In genomic region chr6:40815731-40816130, GRCh38 we compare ENCODE assay signal across 27 cellular contexts.
"Had no signal": no experiment of that assay in that cellular context is flagged by ENCODE, and none has a peak within 500 bp of the region (broad histone marks: within the 10 kb centered on the region; RNA-seq: fewer than 3 reads in every experiment).

No MANE protein-coding gene starts in this region.

- H3K36me3 Mint-ChIP-seq: naive B cell; naive thymus-derived CD8-positive, alpha-beta T cell; natural killer cell treated with Interleukin-12 subunit alpha and Interleukin-12 subunit beta and Interleukin-15 and Interleukin-18, amount 100 ng/mL, for 72 hours; stimulated activated memory B cell treated with anti-CD40 and anti-IgM and Interleukin-4, amounts not matched to agents 10 μg/mL and 1 μg/mL and 100 μg/mL, for 72 hours; type B pancreatic cell had no signal

- H3K27me3 ChIP-seq: pancreas, right lobe of liver, sigmoid colon, testis, tibial artery, transverse colon, upper lobe of right lung, uterus had no signal

- DNase-seq: naive B cell; naive thymus-derived CD8-positive, alpha-beta T cell; nephron progenitor cell; occipital lobe; pancreas; right lobe of liver; sigmoid colon; small intestine; stimulated activated CD4-positive, alpha-beta T cell treated with anti-CD3 and anti-CD28 coated beads, Interleukin-1b, Interleukin-23, amount 100 ng/mL, for 48 hours; stimulated activated CD4-positive, alpha-beta T cell treated with anti-CD3 and anti-CD28 coated beads, Interleukin-4, amount 100 ng/mL, for 1 hour; stimulated activated CD4-positive, alpha-beta T cell treated with anti-CD3 and anti-CD28 coated beads, Interleukin-4, amount 100 ng/mL, for 4 hours; stimulated activated CD8-positive, alpha-beta memory T cell treated with anti-CD3 and anti-CD28 coated beads, Interleukin-4, amount 100 ng/mL, for 48 hours; stimulated activated naive CD4-positive, alpha-beta T cell; stimulated activated naive CD8-positive, alpha-beta T cell treated with anti-CD3 and anti-CD28 coated beads, Interleukin-15, amount 100 ng/mL, for 72 hours; stimulated activated naive CD8-positive, alpha-beta T cell treated with anti-CD3 and anti-CD28 coated beads, Interleukin-15, Interleukin-2, amounts not matched to agents 100 U/mL and 50 U/mL, for 24 hours; substantia nigra; tibial artery; transverse colon; upper lobe of right lung; uterus had no signal

- ATAC-seq: naive thymus-derived CD8-positive, alpha-beta T cell; natural killer cell treated with Interleukin-12 subunit alpha and Interleukin-12 subunit beta and Interleukin-15 and Interleukin-18, amount 100 ng/mL, for 72 hours; pancreas; right lobe of liver; stimulated activated memory B cell treated with anti-CD40 and anti-IgM and Interleukin-4, amounts not matched to agents 10 μg/mL and 1 μg/mL and 100 μg/mL, for 72 hours; stimulated activated naive CD8-positive, alpha-beta T cell treated with anti-CD3 and anti-CD28 coated beads, Interleukin-15, amount 100 ng/mL, for 72 hours; stimulated activated naive CD8-positive, alpha-beta T cell treated with anti-CD3 and anti-CD28 coated beads, Interleukin-15, Interleukin-2, amounts not matched to agents 100 U/mL and 50 U/mL, for 24 hours; upper lobe of right lung had no signal

- H3K4me3 Mint-ChIP-seq: naive B cell; naive thymus-derived CD8-positive, alpha-beta T cell; natural killer cell treated with Interleukin-12 subunit alpha and Interleukin-12 subunit beta and Interleukin-15 and Interleukin-18, amount 100 ng/mL, for 72 hours; nephron progenitor cell; neural crest cell; stimulated activated memory B cell treated with anti-CD40 and anti-IgM and Interleukin-4, amounts not matched to agents 10 μg/mL and 1 μg/mL and 100 μg/mL, for 72 hours; stimulated activated naive CD8-positive, alpha-beta T cell treated with anti-CD3 and anti-CD28 coated beads, Interleukin-15, amount 100 ng/mL, for 72 hours; type B pancreatic cell had no signal

- H3K9me3 ChIP-seq: pancreas, prostate gland, right lobe of liver, sigmoid colon, suprapubic skin, testis, tibial artery, transverse colon, upper lobe of right lung, uterus had no signal

- H3K27me3 Mint-ChIP-seq: natural killer cell treated with Interleukin-12 subunit alpha and Interleukin-12 subunit beta and Interleukin-15 and Interleukin-18, amount 100 ng/mL, for 72 hours; type B pancreatic cell had no signal

- H3K4me1 Mint-ChIP-seq: naive B cell; naive thymus-derived CD8-positive, alpha-beta T cell; nephron progenitor cell; stimulated activated memory B cell treated with anti-CD40 and anti-IgM and Interleukin-4, amounts not matched to agents 10 μg/mL and 1 μg/mL and 100 μg/mL, for 72 hours had no signal

- H3K9me3 Mint-ChIP-seq: naive thymus-derived CD8-positive, alpha-beta T cell; natural killer cell treated with Interleukin-12 subunit alpha and Interleukin-12 subunit beta and Interleukin-15 and Interleukin-18, amount 100 ng/mL, for 72 hours; nephron progenitor cell; neural crest cell; stimulated activated memory B cell treated with anti-CD40 and anti-IgM and Interleukin-4, amounts not matched to agents 10 μg/mL and 1 μg/mL and 100 μg/mL, for 72 hours; type B pancreatic cell had no signal

- H3K4me1 ChIP-seq: pancreas, prostate gland, sigmoid colon, suprapubic skin, testis, tibial artery, transverse colon, upper lobe of right lung, uterus had no signal

- H3K36me3 ChIP-seq: pancreas, prostate gland, right lobe of liver, sigmoid colon, suprapubic skin, tibial artery, transverse colon, upper lobe of right lung, uterus had no signal

- H3K27ac ChIP-seq: pancreas, prostate gland, right lobe of liver, sigmoid colon, suprapubic skin, testis, tibial artery, transverse colon, upper lobe of right lung, uterus had no signal

- H3K27ac Mint-ChIP-seq: naive B cell; naive thymus-derived CD8-positive, alpha-beta T cell; natural killer cell treated with Interleukin-12 subunit alpha and Interleukin-12 subunit beta and Interleukin-15 and Interleukin-18, amount 100 ng/mL, for 72 hours; nephron progenitor cell; stimulated activated memory B cell treated with anti-CD40 and anti-IgM and Interleukin-4, amounts not matched to agents 10 μg/mL and 1 μg/mL and 100 μg/mL, for 72 hours; type B pancreatic cell had no signal

- H3K4me3 ChIP-seq: pancreas, prostate gland, right lobe of liver, sigmoid colon, suprapubic skin, testis, tibial artery, transverse colon, upper lobe of right lung, uterus had no signal
